14 cellular contexts compared by ENCODE assay signal in the genomic region with DNA sequence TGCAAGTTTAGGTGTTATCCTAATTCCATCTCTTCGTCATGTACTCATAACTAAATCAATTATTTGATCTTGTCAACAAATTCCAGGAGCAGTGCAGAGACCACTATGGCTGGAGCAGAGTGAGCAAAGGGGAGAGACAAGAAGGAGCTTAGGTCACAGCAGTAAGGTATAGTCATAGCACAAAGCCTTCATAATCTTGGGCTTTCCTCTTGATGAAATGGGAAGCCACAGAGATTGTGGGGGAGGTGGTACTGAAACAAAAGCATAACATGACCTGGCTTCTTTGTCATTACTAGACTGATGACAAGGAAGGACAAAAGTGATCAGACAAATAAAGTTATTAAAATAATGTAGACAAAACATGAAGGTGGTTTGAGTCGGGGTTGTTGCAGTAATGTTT.
A peak's percentile ranks its signal among the peaks of the same experiment; 100 is the strongest.
DNase-seq lines count a peak whose midpoint lies in the region; ATAC-seq lines count a peak whose summit lies in the region.
"Had no signal": no experiment of that assay in that cellular context is flagged by ENCODE, and none has a peak within 500 bp of the region (broad histone marks: within the 10 kb centered on the region; RNA-seq: fewer than 3 reads in every experiment).

No MANE protein-coding gene starts in this region.

- peaks cover 19% of the 10 kb centered on the region for H3K4me1 Mint-ChIP-seq in T-helper 1 cell treated with Interleukin-12 subunit alpha and Interleukin-12 subunit beta and Interleukin-4 antibody, amounts not matched to agents 30 μg/mL and 1 μg/mL, for 36 hours (ENCODE audit: low read depth)

- DNase-seq in HUDEP-2 (lab: John Stamatoyannopoulos, UW; ENCODE audit: unreplicated experiment in 76 of 76) (no peak), GDM1 (lab: John Stamatoyannopoulos, UW) (no peak), midbrain (lab: John Stamatoyannopoulos, UW) (no peak)
- DNase-seq: activated gamma-delta T cell treated with Interleukin-2 at 50 U/mL for 16 hours; central memory CD4-positive, alpha-beta T cell; esophagus squamous epithelium; mesendoderm; MG63; NCI-H446 had no signal

- peak overlapping the region; percentile 11 for H3K27ac Mint-ChIP-seq in T-helper 1 cell treated with Interleukin-12 subunit alpha and Interleukin-12 subunit beta and Interleukin-4 antibody, amounts not matched to agents 30 μg/mL and 1 μg/mL, for 36 hours
- H3K27ac Mint-ChIP-seq: progenitor cell of endocrine pancreas had no signal

- ATAC-seq in GM18498 (IDR thresholded peaks at IDR 0.05; ENCODE audit: unreplicated experiment) = peak; percentile 61
- ATAC-seq in GM19023 (IDR thresholded peaks at IDR 0.05; ENCODE audit: unreplicated experiment) = peak; percentile 51
- peak; percentile 80 for ATAC-seq in HG02852 (IDR thresholded peaks at IDR 0.05; ENCODE audit: unreplicated experiment)

- no peaks in the 10 kb centered on the region for H3K9me3 Mint-ChIP-seq in T-helper 1 cell treated with Interleukin-12 subunit alpha and Interleukin-12 subunit beta and Interleukin-4 antibody, amounts not matched to agents 30 μg/mL and 1 μg/mL, for 36 hours

- H3K27me3 Mint-ChIP-seq in T-helper 1 cell treated with Interleukin-12 subunit alpha and Interleukin-12 subunit beta and Interleukin-4 antibody, amounts not matched to agents 30 μg/mL and 1 μg/mL, for 36 hours (ENCODE audit: low read depth) = no peaks in the 10 kb centered on the region
- H3K27me3 Mint-ChIP-seq: progenitor cell of endocrine pancreas had no signal

- H3K36me3 Mint-ChIP-seq in T-helper 1 cell treated with Interleukin-12 subunit alpha and Interleukin-12 subunit beta and Interleukin-4 antibody, amounts not matched to agents 30 μg/mL and 1 μg/mL, for 36 hours (ENCODE audit: low read depth) = peaks cover 2% of the 10 kb centered on the region

- peak overlapping the region; percentile 2 for H3K4me3 Mint-ChIP-seq in T-helper 1 cell treated with Interleukin-12 subunit alpha and Interleukin-12 subunit beta and Interleukin-4 antibody, amounts not matched to agents 30 μg/mL and 1 μg/mL, for 36 hours
